Comparison of ENCODE assay signal across 11 cellular contexts in genomic region chr4:113384600-113384999, GRCh38.
DNase-seq lines count a peak whose midpoint lies in the region; ATAC-seq and TF ChIP-seq lines count a peak whose summit lies in the region.
"Had no signal": no experiment of that assay in that cellular context is flagged by ENCODE, and none has a peak within 500 bp of the region (broad histone marks: within the 10 kb centered on the region; RNA-seq: fewer than 3 reads in every experiment).

No MANE protein-coding gene starts in this region.

- peak; percentile 78 for ATAC-seq in PC-3
- ATAC-seq in naive thymus-derived CD4-positive, alpha-beta T cell, result no peak
- no peak for ATAC-seq in GM18907 (IDR thresholded peaks at IDR 0.05; ENCODE audit: unreplicated experiment)

- no peaks in the 10 kb centered on the region for H3K9me2 ChIP-seq in PC-3 (replicated peaks; ENCODE audit: low read length)

- peak overlapping the region; percentile 85 for H3K27ac ChIP-seq in PC-3 (ENCODE audit: low read length)
- peak overlapping the region in 3 of 4 donors; percentile 11 to 58 (median 50) for H3K27ac ChIP-seq in esophagus squamous epithelium
- peak overlapping the region in 13 of 21 experiments; percentile 5 to 78 (median 34) for H3K27ac ChIP-seq in skin epidermis
- no peak overlapping the region for H3K27ac ChIP-seq in naive thymus-derived CD4-positive, alpha-beta T cell (ENCODE audit: low read depth, low read length)

- no peaks in the 10 kb centered on the region for H4K20me1 ChIP-seq in PC-3 (ENCODE audit: low read length)

- no peaks in the 10 kb centered on the region for H3K9me3 Mint-ChIP-seq in naive thymus-derived CD4-positive, alpha-beta T cell

- H3K9me3 ChIP-seq in PC-3 (ENCODE audit: low read length), result no peaks in the 10 kb centered on the region
- H3K9me3 ChIP-seq in esophagus squamous epithelium, result no peaks in the 10 kb centered on the region
- no peaks in the 10 kb centered on the region for H3K9me3 ChIP-seq in naive thymus-derived CD4-positive, alpha-beta T cell (ENCODE audit: control insufficient read depth in 2 of 3, low read length in 3 of 3)

- H3K4me3 Mint-ChIP-seq in naive thymus-derived CD4-positive, alpha-beta T cell, result no peak overlapping the region

- H3K27me3 Mint-ChIP-seq in naive thymus-derived CD4-positive, alpha-beta T cell, result peaks cover 0 to 11% (median 7%) of the 10 kb centered on the region in 5 donors

- no peaks in the 10 kb centered on the region for H3K36me3 ChIP-seq in PC-3 (ENCODE audit: low read depth, low read length)
- H3K36me3 ChIP-seq in esophagus squamous epithelium, result no peaks in the 10 kb centered on the region
- no peaks in the 10 kb centered on the region for H3K36me3 ChIP-seq in naive thymus-derived CD4-positive, alpha-beta T cell (ENCODE audit: control insufficient read depth in 2 of 3, insufficient read depth in 3 of 3, low read length in 3 of 3)

- H3K79me2 ChIP-seq in PC-3 (ENCODE audit: low read length), result no peaks in the 10 kb centered on the region

- H2AFZ ChIP-seq in PC-3 (ENCODE audit: low read length), result peak overlapping the region; percentile 49; the same call in 1 of the 2 replicates

- H3K27me3 ChIP-seq in PC-3 (ENCODE audit: low read length) (no peaks in the 10 kb centered on the region), esophagus squamous epithelium (no peaks in the 10 kb centered on the region)
- no peaks in the 10 kb centered on the region for H3K27me3 ChIP-seq in naive thymus-derived CD4-positive, alpha-beta T cell (ENCODE audit: control insufficient read depth in 2 of 2, insufficient read depth in 2 of 2, low read length in 2 of 2)

- intact Hi-C loops in PC-3 (cut with micrococcal nuclease), result no loop called here
- intact Hi-C loops in esophagus squamous epithelium (cut with DNase I), result loop anchor here (5.0 kb wide), 1 partner anchor 378 kb away; the partner anchor contains the start of gene CAMK2D
- intact Hi-C loops in naive thymus-derived CD4-positive, alpha-beta T cell (cut with micrococcal nuclease), result no loop called here

- peaks cover 5% of the 10 kb centered on the region for H3F3A ChIP-seq in PC-3 (ENCODE audit: low read length, unreplicated experiment)

- peak overlapping the region; percentile 63 for H3K9ac ChIP-seq in PC-3 (ENCODE audit: low read length)

- DNase-seq in HEK293T (ENCODE audit: extremely low spot score), result no peak
- peak; percentile 85 for DNase-seq in PC-3
- DNase-seq in esophagus squamous epithelium (lab: John Stamatoyannopoulos, UW), result no peak
- no peak for DNase-seq in HK-2 (ENCODE audit: unreplicated experiment)
- DNase-seq in naive thymus-derived CD4-positive, alpha-beta T cell, result no peak
- DNase-seq: activated CD4-positive, alpha-beta T cell treated with anti-CD3 and anti-CD28 coated beads for 4 hours; DND-41; H7; stimulated activated CD4-positive, alpha-beta T cell treated with anti-CD3 and anti-CD28 coated beads, Interleukin-15, amount 100 ng/mL, for 24 hours had no signal

- H3K4me2 ChIP-seq in PC-3 (ENCODE audit: low read length), result peak overlapping the region; percentile 76

- TF ChIP-seq CTCF in PC-3 (conservative IDR thresholded peaks at IDR 0.05; ENCODE audit: low read depth, low read length) (no peak), esophagus squamous epithelium (IDR thresholded peaks at IDR 0.05) (no peak)

- TF ChIP-seq POLR2A in esophagus squamous epithelium (IDR thresholded peaks at IDR 0.05), result no peak

- H3K4me1 Mint-ChIP-seq in naive thymus-derived CD4-positive, alpha-beta T cell, result no peaks in the 10 kb centered on the region

- peaks cover 28% of the 10 kb centered on the region for H3K4me1 ChIP-seq in PC-3 (ENCODE audit: insufficient read depth, low read length)
- peaks cover 9 to 49% (median 21%) of the 10 kb centered on the region in 3 donors for H3K4me1 ChIP-seq in esophagus squamous epithelium
- H3K4me1 ChIP-seq in naive thymus-derived CD4-positive, alpha-beta T cell (ENCODE audit: control insufficient read depth in 2 of 2, insufficient read depth in 2 of 2, low read length in 2 of 2), result no peaks in the 10 kb centered on the region

- no peaks in the 10 kb centered on the region for H3K36me3 Mint-ChIP-seq in naive thymus-derived CD4-positive, alpha-beta T cell

- no peak overlapping the region for H3K27ac Mint-ChIP-seq in naive thymus-derived CD4-positive, alpha-beta T cell

- 10 to 14% methylated on average over 5 of the region's 5 CpGs for WGBS in esophagus squamous epithelium, 2 donors

- POLR2A ChIA-PET in HEK293T (lab: Yijun Ruan, JAX) (no interaction called here), PC-3 (lab: Charles Lee; ENCODE audit: unreplicated experiment) (no interaction called here)
- POLR2A ChIA-PET in naive thymus-derived CD4-positive, alpha-beta T cell (lab: Charles Lee), result no interaction called here

- H3K4me3 ChIP-seq in PC-3 (ENCODE audit: low read length) (peak overlapping the region; percentile 19; the same call in 1 of the 2 replicates), esophagus squamous epithelium (no peak overlapping the region), skin epidermis (no peak overlapping the region)
- no peak overlapping the region for H3K4me3 ChIP-seq in naive thymus-derived CD4-positive, alpha-beta T cell (ENCODE audit: low read length)

- BruUV-seq in PC-3 (replicated peaks; lab: Mats Ljungman, UMichigan), result no TSS peak

- CTCF ChIA-PET in HEK293T (lab: Yijun Ruan, JAX) (no interaction called here), PC-3 (lab: Charles Lee) (no interaction called here)
- CTCF ChIA-PET in naive thymus-derived CD4-positive, alpha-beta T cell (lab: Charles Lee), result interaction anchor here (0.6 kb wide), 1 partner anchor 119 kb away, joined by 3 read pairs; no protein-coding TSS in a partner anchor

TF ChIP-seq in HEK293T, 16 proteins besides CTCF, POLR2A, EP300 and RAD21:
- no peak for TF ChIP-seq FOXM1 (IDR thresholded peaks at IDR 0.05; ENCODE audit: borderline replicate concordance)
- peak; percentile 56 for TF ChIP-seq PKNOX1 (IDR thresholded peaks at IDR 0.05)
